ENCODE assay signal across 14 cellular contexts in the genomic region with DNA sequence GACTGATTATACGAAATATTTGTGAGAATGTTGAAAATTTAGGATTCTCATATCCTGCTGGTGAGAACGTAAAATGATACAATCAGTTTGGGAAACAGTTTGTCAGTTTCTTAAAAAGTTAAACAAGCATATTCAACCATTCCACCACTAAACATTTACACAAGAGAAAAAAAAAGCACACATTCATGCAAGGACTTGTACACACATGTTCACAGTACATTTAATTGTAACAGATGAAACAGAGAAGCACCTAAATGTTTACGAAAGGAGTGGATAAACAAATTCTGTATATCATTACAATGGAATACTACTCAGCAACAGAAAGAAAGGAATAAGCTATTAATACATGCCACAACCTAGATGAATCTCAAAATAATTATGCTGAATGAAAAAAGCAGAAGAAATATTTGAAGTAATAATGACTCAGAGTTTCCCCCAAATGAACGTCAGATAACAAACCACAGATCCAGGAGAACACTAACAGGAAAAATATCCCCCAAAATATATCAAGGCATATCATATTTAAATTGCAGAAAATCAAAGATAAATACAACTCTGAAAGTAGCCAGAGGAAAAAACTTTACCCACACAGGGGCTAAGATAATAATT. TPM values are rescaled to one million over a fixed set of nuclear protein-coding genes. Genes with fewer than 3 reads are reported as not detected.
DNase-seq lines count a peak whose midpoint lies in the region; ATAC-seq, FAIRE-seq and TF ChIP-seq lines count a peak whose summit lies in the region.
"Had no signal": no experiment of that assay in that cellular context is flagged by ENCODE, and none has a peak within 500 bp of the region (broad histone marks: within the 10 kb centered on the region; RNA-seq: fewer than 3 reads in every experiment).

No MANE protein-coding gene starts in this region.

- peak overlapping the region; percentile 19 to 40; a peak in 2 of 6 replicates for H3K27ac ChIP-seq in A549
- H3K27ac ChIP-seq in astrocyte (ENCODE audit: low read depth, low read length), result peak overlapping the region; percentile 73
- no peak overlapping the region for H3K27ac ChIP-seq in hepatocyte
- H3K27ac ChIP-seq: thoracic aorta had no signal

- 51% methylated on average over 4 of the region's 4 CpGs for WGBS in A549 (ENCODE audit: missing lambda C conversion rate)
- 79% methylated on average over 4 of the region's 4 CpGs for WGBS in hepatocyte (ENCODE audit: low lambda C conversion rate, missing lambda C conversion rate)
- 34 to 39% methylated on average over 4 of the region's 4 CpGs for WGBS in lower leg skin, 2 donors

- no peaks in the 10 kb centered on the region for H3K9me3 Mint-ChIP-seq in astrocyte (ENCODE audit: unreplicated experiment)
- H3K9me3 Mint-ChIP-seq: activated naive CD8-positive, alpha-beta T cell treated with anti-CD3 and anti-CD28 coated beads for 36 hours; endodermal cell had no signal

- intact Hi-C loops in lower leg skin (cut with DNase I; ENCODE audit: low total_unique reads), result no loop called here

- no peak overlapping the region for H3K4me3 Mint-ChIP-seq in astrocyte (ENCODE audit: unreplicated experiment)
- H3K4me3 Mint-ChIP-seq: activated naive CD8-positive, alpha-beta T cell treated with anti-CD3 and anti-CD28 coated beads for 36 hours; endodermal cell had no signal

- H2AFZ ChIP-seq in astrocyte (ENCODE audit: low read depth, low read length) (no peak overlapping the region), hepatocyte (no peak overlapping the region)

- H3K9me3 ChIP-seq in A549 (no peaks in the 10 kb centered on the region), astrocyte (ENCODE audit: insufficient read depth, low read depth, low read length) (no peaks in the 10 kb centered on the region), hepatocyte (ENCODE audit: low read depth) (no peaks in the 10 kb centered on the region)
- H3K9me3 ChIP-seq: thoracic aorta had no signal

- peaks cover 30% of the 10 kb centered on the region for H3K4me1 Mint-ChIP-seq in astrocyte (ENCODE audit: low read depth, unreplicated experiment)

- DNase-seq in A549 (ENCODE audit: low read depth in 1 of 2, low spot score in 1 of 2), result no peak
- peak; percentile 72 for DNase-seq in LHCN-M2 (ENCODE audit: low read depth)
- peak; percentile 91 for DNase-seq in astrocyte (ENCODE audit: low read depth)
- no peak for DNase-seq in hepatocyte (ENCODE audit: low spot score)
- DNase-seq in DMS114 treated with DMSO at 0.1 percent for 48 hours (lab: John Stamatoyannopoulos, UW; ENCODE audit: unreplicated experiment), result no peak
- no peak for DNase-seq in iPS-NIHi7 (ENCODE audit: extremely low spot score)
- no peak for DNase-seq in lower leg skin (ENCODE audit: low spot score in 2 of 2)
- DNase-seq: activated naive CD8-positive, alpha-beta T cell treated with anti-CD3 and anti-CD28 coated beads for 36 hours; endodermal cell; mesendoderm; NCI-H1105 had no signal

- TF ChIP-seq CTCF in A549 (IDR thresholded peaks at IDR 0.05) (no peak), astrocyte (IDR thresholded peaks at IDR 0.05; ENCODE audit: insufficient read depth, low read depth, low read length) (no peak), hepatocyte (IDR thresholded peaks at IDR 0.05; ENCODE audit: poor library complexity) (no peak), lower leg skin (IDR thresholded peaks at IDR 0.05) (no peak)

- H3K27me3 ChIP-seq in astrocyte (ENCODE audit: insufficient read depth, low read length) (no peaks in the 10 kb centered on the region), hepatocyte (no peaks in the 10 kb centered on the region)

- H3K4me2 ChIP-seq in A549 (peak overlapping the region; percentile 34), astrocyte (ENCODE audit: low read length) (peak overlapping the region; percentile 67), hepatocyte (peak overlapping the region; percentile 12)

- H3K4me1 ChIP-seq in A549 (peaks cover 53% of the 10 kb centered on the region), astrocyte (ENCODE audit: insufficient read depth, low read length) (peaks cover 31% of the 10 kb centered on the region), hepatocyte (ENCODE audit: insufficient read depth) (no peaks in the 10 kb centered on the region)

- peaks cover 96% of the 10 kb centered on the region for H3K79me2 ChIP-seq in astrocyte (ENCODE audit: insufficient read depth, low read length)
- H3K79me2 ChIP-seq in hepatocyte, result peaks cover 70% of the 10 kb centered on the region

- TF ChIP-seq RAD21 in A549 (conservative IDR thresholded peaks at IDR 0.05 in 1 of 2, IDR thresholded peaks at IDR 0.05 in 1 of 2), result no peak

- FAIRE-seq in A549 (lab: Jason Lieb, UNC) (no peak), astrocyte (lab: Jason Lieb, UNC) (no peak)
- FAIRE-seq: GM18507 had no signal

- H3K9me2 ChIP-seq in hepatocyte (replicated peaks; ENCODE audit: insufficient read depth), result no peaks in the 10 kb centered on the region

- ATAC-seq in A549, result no peak
- ATAC-seq in GM21786 (IDR thresholded peaks at IDR 0.05; ENCODE audit: unreplicated experiment), result no peak

- H4K20me1 ChIP-seq in astrocyte (ENCODE audit: insufficient read depth, low read length), result peaks cover 10% of the 10 kb centered on the region
- H4K20me1 ChIP-seq in hepatocyte (ENCODE audit: insufficient read depth, poor library complexity, severe bottlenecking), result no peaks in the 10 kb centered on the region

- H3K9ac ChIP-seq in astrocyte (ENCODE audit: low read length), result peak overlapping the region; percentile 59

- no peaks in the 10 kb centered on the region for H3K27me3 Mint-ChIP-seq in astrocyte (ENCODE audit: low read depth, unreplicated experiment)
- H3K27me3 Mint-ChIP-seq: activated naive CD8-positive, alpha-beta T cell treated with anti-CD3 and anti-CD28 coated beads for 36 hours had no signal

- H3K36me3 Mint-ChIP-seq in astrocyte (ENCODE audit: low read depth, unreplicated experiment), result peaks cover 9% of the 10 kb centered on the region

- POLR2A ChIA-PET in A549 (lab: Yijun Ruan, JAX), result no interaction called here

- peaks cover 13% of the 10 kb centered on the region for H3K36me3 ChIP-seq in astrocyte (ENCODE audit: insufficient read depth, low read length)
- no peaks in the 10 kb centered on the region for H3K36me3 ChIP-seq in hepatocyte (replicated peaks; ENCODE audit: insufficient read depth, low read depth)
- H3K36me3 ChIP-seq: thoracic aorta had no signal

- peak overlapping the region; percentile 77 for H3K27ac Mint-ChIP-seq in astrocyte (ENCODE audit: unreplicated experiment)
- H3K27ac Mint-ChIP-seq: activated naive CD8-positive, alpha-beta T cell treated with anti-CD3 and anti-CD28 coated beads for 36 hours; endodermal cell had no signal

- TF ChIP-seq EP300 in A549 (IDR thresholded peaks at IDR 0.05), result no peak

- TF ChIP-seq POLR2A in A549 (IDR thresholded peaks at IDR 0.05; ENCODE audit: low read length), result no peak
- TF ChIP-seq POLR2A in lower leg skin (IDR thresholded peaks at IDR 0.05), result no peak

- H3K4me3 ChIP-seq in A549 (no peak overlapping the region), astrocyte (ENCODE audit: insufficient read depth, low read depth, low read length) (no peak overlapping the region), hepatocyte (no peak overlapping the region), lower leg skin (ENCODE audit: low read depth, poor library complexity, severe bottlenecking) (no peak overlapping the region)

- CTCF ChIA-PET in A549 (lab: Yijun Ruan, JAX), result interaction anchor here (0.6 to 1.1 kb wide), 2 partner anchors 29 to 277 kb away, joined by 3 read pairs; no protein-coding TSS in a partner anchor

TF ChIP-seq in A549, 52 proteins besides CTCF, POLR2A, EP300 and RAD21:
- TF ChIP-seq, protein P1, sequence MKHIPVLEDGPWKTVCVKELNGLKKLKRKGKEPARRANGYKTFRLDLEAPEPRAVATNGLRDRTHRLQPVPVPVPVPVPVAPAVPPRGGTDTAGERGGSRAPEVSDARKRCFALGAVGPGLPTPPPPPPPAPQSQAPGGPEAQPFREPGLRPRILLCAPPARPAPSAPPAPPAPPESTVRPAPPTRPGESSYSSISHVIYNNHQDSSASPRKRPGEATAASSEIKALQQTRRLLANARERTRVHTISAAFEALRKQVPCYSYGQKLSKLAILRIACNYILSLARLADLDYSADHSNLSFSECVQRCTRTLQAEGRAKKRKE (CRISPR knock-in tag; IDR thresholded peaks at IDR 0.05; ENCODE audit: low read depth), result no peak
- TF ChIP-seq KDM5A (IDR thresholded peaks at IDR 0.05), result no peak

RNA-seq across cellular contexts. Expression of a gene that starts 14.3 kb away (rescaled TPM):
- polyA plus RNA-seq in A549 (2011; rRNA removed), result 72.0 and 73.2 TPM in 2 replicates
- polyA plus RNA-seq in A549 (2012; cell fraction: cytosol; rRNA removed), result 20.7 and 25.2 TPM in 2 replicates
- 24.7 and 33.9 TPM in 2 replicates for polyA plus RNA-seq in A549 (2012; cell fraction: nucleus; rRNA removed)
- 29.4 to 31.2 TPM (median 29.9 TPM) in 3 replicates for polyA plus RNA-seq in A549 (2017; fragmentation: RNase III; extraction: RNeasy Plus Mini Kit Qiagen cat#74134 plus additional on column Dnase treatment)
- 91.7 and 93.3 TPM in 2 replicates for polyA minus RNA-seq in A549 (2011; rRNA and poly(A)+ RNA removed)
- 181 and 196 TPM in 2 replicates for total RNA-seq in LHCN-M2 (2014; rRNA removed)
- polyA plus RNA-seq in LHCN-M2 (2012), result 40.7 TPM
- total RNA-seq in astrocyte, result 61.3 and 66.1 TPM in 2 replicates
- total RNA-seq in hepatocyte, result 34.5 and 40.6 TPM in 2 replicates
- 12.3 and 17.8 TPM in 2 replicates for polyA plus RNA-seq in hepatocyte
- total RNA-seq in lower leg skin, result 10 to 100 TPM; 25.7 to 44.7 (median 40.9) TPM

Comparison
In these comparisons a context has a peak if more than half of its experiments do, and no peak if none do; other contexts are left out.
1. DNase-seq: peak in LHCN-M2 (single experiment) and astrocyte (single experiment); none in A549 (0 of 2), hepatocyte (single experiment), DMS114 treated with DMSO at 0.1 percent for 48 hours (single experiment), iPS-NIHi7 (single experiment) and lower leg skin (0 of 2).
2. H3K4me2 ChIP-seq: peak in every context shown above with its lines; median percentile 67 in astrocyte; 34 in A549; 12 in hepatocyte.